13 cellular contexts compared by ENCODE assay signal in the genomic region with DNA sequence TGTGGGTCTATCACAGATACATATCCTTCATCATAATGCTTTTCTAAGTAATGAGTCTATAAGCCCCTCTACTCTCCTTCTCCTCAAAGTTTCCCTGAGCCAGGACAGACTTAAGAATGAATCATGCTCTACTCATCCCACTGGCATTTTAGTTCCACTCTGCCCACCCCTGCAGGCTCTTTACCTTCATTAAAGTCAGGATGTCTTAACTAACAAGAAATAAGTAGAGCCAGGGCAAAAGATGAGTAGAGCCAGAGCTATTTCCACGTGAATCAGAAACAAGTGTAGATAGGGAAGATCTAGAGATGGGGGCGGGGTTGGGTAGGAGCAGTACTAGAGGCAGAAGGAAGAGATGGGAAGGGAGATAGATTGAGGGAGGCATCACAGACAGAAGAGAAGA.
A peak's percentile ranks its signal among the peaks of the same experiment; 100 is the strongest.
DNase-seq lines count a peak whose midpoint lies in the region; ATAC-seq and TF ChIP-seq lines count a peak whose summit lies in the region.
"Had no signal": no experiment of that assay in that cellular context is flagged by ENCODE, and none has a peak within 500 bp of the region (broad histone marks: within the 10 kb centered on the region; RNA-seq: fewer than 3 reads in every experiment).

No MANE protein-coding gene starts in this region.

- H3K4me1 ChIP-seq in foreskin keratinocyte (peaks cover 29% of the 10 kb centered on the region), endodermal cell (ENCODE audit: control insufficient read depth, insufficient read depth, low read length) (no peaks in the 10 kb centered on the region), GM23338 (ENCODE audit: insufficient read depth) (peaks cover 32% of the 10 kb centered on the region)
- H3K4me1 ChIP-seq: esophagus muscularis mucosa had no signal

- H3K9me2 ChIP-seq in GM23338 (ENCODE audit: insufficient read depth) = peaks cover 27% of the 10 kb centered on the region

- H3K4me1 Mint-ChIP-seq in endodermal cell = peaks cover 15% of the 10 kb centered on the region
- peaks cover 2% of the 10 kb centered on the region for H3K4me1 Mint-ChIP-seq in activated T-cell treated with anti-CD3 and anti-CD28 coated beads, Interleukin-2, amount 50 U/mL, for 4 hours (ENCODE audit: low read depth)
- H3K4me1 Mint-ChIP-seq in GM23338 = peaks cover 26% of the 10 kb centered on the region

- WGBS in endodermal cell (ENCODE audit: insufficient coverage in 1 of 2, insufficient read length in 1 of 2), 2 experiments = 86 to 88% methylated on average over 1 to 2 of the region's 2 CpGs

- no peak overlapping the region for H3K4me2 ChIP-seq in GM23338

- H3K36me3 Mint-ChIP-seq in endodermal cell (ENCODE audit: low read depth) (no peaks in the 10 kb centered on the region), GM23338 (ENCODE audit: low read depth) (peaks cover 9% of the 10 kb centered on the region)
- no peaks in the 10 kb centered on the region for H3K36me3 Mint-ChIP-seq in activated T-cell treated with anti-CD3 and anti-CD28 coated beads, Interleukin-2, amount 50 U/mL, for 4 hours (ENCODE audit: insufficient read depth)

- H3K27me3 ChIP-seq in foreskin keratinocyte (no peaks in the 10 kb centered on the region), endodermal cell (ENCODE audit: control insufficient read depth, insufficient read depth, low read length, poor library complexity, severe bottlenecking) (no peaks in the 10 kb centered on the region), GM23338 (ENCODE audit: insufficient read depth) (no peaks in the 10 kb centered on the region)
- H3K27me3 ChIP-seq: esophagus muscularis mucosa had no signal

- H3K9me3 Mint-ChIP-seq in endodermal cell = peaks cover 2% of the 10 kb centered on the region
- H3K9me3 Mint-ChIP-seq in activated T-cell treated with anti-CD3 and anti-CD28 coated beads, Interleukin-2, amount 50 U/mL, for 4 hours = no peaks in the 10 kb centered on the region
- H3K9me3 Mint-ChIP-seq in GM23338 = peaks cover 8% of the 10 kb centered on the region; the same call in 2 of the 3 replicates
- H3K9me3 Mint-ChIP-seq: activated T-helper 2 cell treated with anti-CD3 and anti-CD28 coated beads, Interferon-gamma antibody, Interleukin-2, Interleukin-4, amounts not matched to agents 10 μg/mL and 5 μg/mL and 100 μg/mL, durations not matched to agents 14 hours and 24 hours and 36 hours; CD4-positive, alpha-beta T cell had no signal

- H3K4me3 ChIP-seq in endodermal cell (ENCODE audit: low read length) (no peak overlapping the region), GM23338 (no peak overlapping the region)
- H3K4me3 ChIP-seq: esophagus muscularis mucosa had no signal

- DNase-seq in HPDE6-E6E7 (ENCODE audit: extremely low spot score) = peak; percentile 16
- peak; percentile 55 for DNase-seq in T1000 (lab: John Stamatoyannopoulos, UW)
- DNase-seq in foreskin keratinocyte = peak; percentile 83 to 94
- no peak for DNase-seq in endodermal cell
- DNase-seq in DMS114 treated with DMSO at 0.1 percent for 48 hours (lab: John Stamatoyannopoulos, UW; ENCODE audit: unreplicated experiment) = no peak
- no peak for DNase-seq in activated T-cell treated with anti-CD3 and anti-CD28 coated beads, Interleukin-2, amount 50 U/mL, for 4 hours
- no peak for DNase-seq in GM23338 (ENCODE audit: low spot score)
- DNase-seq: activated CD8-positive, alpha-beta T cell treated with anti-CD3 and anti-CD28 coated beads, Interleukin-2, amount 10 ng/mL, durations not matched to agents 7 days and 5 days; CD4-positive, alpha-beta T cell; left ventricle myocardium superior; NCI-H82 had no signal

- no peak overlapping the region for H3K4me3 Mint-ChIP-seq in endodermal cell
- H3K4me3 Mint-ChIP-seq in activated T-cell treated with anti-CD3 and anti-CD28 coated beads, Interleukin-2, amount 50 U/mL, for 4 hours = no peak overlapping the region
- H3K4me3 Mint-ChIP-seq in GM23338 = no peak overlapping the region
- H3K4me3 Mint-ChIP-seq: activated CD8-positive, alpha-beta T cell treated with anti-CD3 and anti-CD28 coated beads, Interleukin-2, amount 10 ng/mL, durations not matched to agents 7 days and 5 days; CD4-positive, alpha-beta T cell had no signal

- no peak overlapping the region for H2AFZ ChIP-seq in GM23338

- H3K27ac Mint-ChIP-seq in endodermal cell (no peak overlapping the region), GM23338 (no peak overlapping the region)
- H3K27ac Mint-ChIP-seq: activated CD8-positive, alpha-beta T cell treated with anti-CD3 and anti-CD28 coated beads, Interleukin-2, amount 10 ng/mL, durations not matched to agents 7 days and 5 days; activated T-helper 2 cell treated with anti-CD3 and anti-CD28 coated beads, Interferon-gamma antibody, Interleukin-2, Interleukin-4, amounts not matched to agents 10 μg/mL and 5 μg/mL and 100 μg/mL, durations not matched to agents 14 hours and 24 hours and 36 hours; CD4-positive, alpha-beta T cell had no signal

- H3K36me3 ChIP-seq in endodermal cell (ENCODE audit: control insufficient read depth, insufficient read depth, low read length) (no peaks in the 10 kb centered on the region), GM23338 (ENCODE audit: insufficient read depth) (no peaks in the 10 kb centered on the region)
- H3K36me3 ChIP-seq: esophagus muscularis mucosa had no signal

- no peaks in the 10 kb centered on the region for H3K79me2 ChIP-seq in GM23338 (replicated peaks; ENCODE audit: insufficient read depth)

- TF ChIP-seq CTCF in foreskin keratinocyte (conservative IDR thresholded peaks at IDR 0.05) (no peak), endodermal cell (conservative IDR thresholded peaks at IDR 0.05) (no peak), GM23338 (conservative IDR thresholded peaks at IDR 0.05; ENCODE audit: low read depth in 2 of 2) (no peak)

- peak; percentile 92 for ATAC-seq in foreskin keratinocyte
- ATAC-seq in activated T-cell treated with anti-CD3 and anti-CD28 coated beads, Interleukin-2, amount 50 U/mL, for 4 hours = no peak
- no peak for ATAC-seq in GM23338
- ATAC-seq: activated CD8-positive, alpha-beta T cell treated with anti-CD3 and anti-CD28 coated beads, Interleukin-2, amount 10 ng/mL, durations not matched to agents 7 days and 5 days; left ventricle myocardium superior had no signal

- H3K9ac ChIP-seq in endodermal cell (ENCODE audit: extremely low read depth, low read length, poor library complexity, severe bottlenecking) = no peak overlapping the region

- H3K27me3 Mint-ChIP-seq in endodermal cell (ENCODE audit: insufficient read depth) = peaks cover 24% of the 10 kb centered on the region
- no peaks in the 10 kb centered on the region for H3K27me3 Mint-ChIP-seq in activated T-cell treated with anti-CD3 and anti-CD28 coated beads, Interleukin-2, amount 50 U/mL, for 4 hours (ENCODE audit: low read depth)
- H3K27me3 Mint-ChIP-seq in GM23338 (ENCODE audit: insufficient read depth, low read depth, poor library complexity) = peaks cover 3% of the 10 kb centered on the region
- H3K27me3 Mint-ChIP-seq: CD4-positive, alpha-beta T cell had no signal

- H3K27ac ChIP-seq in foreskin keratinocyte = peak overlapping the region; percentile 0
- no peak overlapping the region for H3K27ac ChIP-seq in endodermal cell (ENCODE audit: low read depth, low read length)
- H3K27ac ChIP-seq in GM23338 (ENCODE audit: low read depth) = no peak overlapping the region
- H3K27ac ChIP-seq: esophagus muscularis mucosa had no signal

- peaks cover 10% of the 10 kb centered on the region for H3K9me3 ChIP-seq in endodermal cell (ENCODE audit: control insufficient read depth, low read length)
- H3K9me3 ChIP-seq: esophagus muscularis mucosa had no signal

- H4K20me1 ChIP-seq in GM23338 (replicated peaks; ENCODE audit: insufficient read depth) = no peaks in the 10 kb centered on the region

- peaks cover 5% of the 10 kb centered on the region; the same call in 1 of the 2 replicates for H3F3A ChIP-seq in GM23338 (replicated peaks; ENCODE audit: low read depth)

TF ChIP-seq in GM23338, 12 proteins besides CTCF, POLR2A, EP300 and RAD21 (continues in another document):
- TF ChIP-seq STAT1 (IDR thresholded peaks at IDR 0.05; ENCODE audit: unreplicated experiment) (no peak), JUNB (IDR thresholded peaks at IDR 0.05; ENCODE audit: unreplicated experiment) (no peak), EZH2phosphoT487 (IDR thresholded peaks at IDR 0.05; ENCODE audit: unreplicated experiment) (no peak), ZNF114 (CRISPR knock-in tag; IDR thresholded peaks at IDR 0.05) (no peak), CREB1 (CRISPR knock-in tag; IDR thresholded peaks at IDR 0.05; ENCODE audit: low read depth) (no peak)
- TF ChIP-seq, protein P1, sequence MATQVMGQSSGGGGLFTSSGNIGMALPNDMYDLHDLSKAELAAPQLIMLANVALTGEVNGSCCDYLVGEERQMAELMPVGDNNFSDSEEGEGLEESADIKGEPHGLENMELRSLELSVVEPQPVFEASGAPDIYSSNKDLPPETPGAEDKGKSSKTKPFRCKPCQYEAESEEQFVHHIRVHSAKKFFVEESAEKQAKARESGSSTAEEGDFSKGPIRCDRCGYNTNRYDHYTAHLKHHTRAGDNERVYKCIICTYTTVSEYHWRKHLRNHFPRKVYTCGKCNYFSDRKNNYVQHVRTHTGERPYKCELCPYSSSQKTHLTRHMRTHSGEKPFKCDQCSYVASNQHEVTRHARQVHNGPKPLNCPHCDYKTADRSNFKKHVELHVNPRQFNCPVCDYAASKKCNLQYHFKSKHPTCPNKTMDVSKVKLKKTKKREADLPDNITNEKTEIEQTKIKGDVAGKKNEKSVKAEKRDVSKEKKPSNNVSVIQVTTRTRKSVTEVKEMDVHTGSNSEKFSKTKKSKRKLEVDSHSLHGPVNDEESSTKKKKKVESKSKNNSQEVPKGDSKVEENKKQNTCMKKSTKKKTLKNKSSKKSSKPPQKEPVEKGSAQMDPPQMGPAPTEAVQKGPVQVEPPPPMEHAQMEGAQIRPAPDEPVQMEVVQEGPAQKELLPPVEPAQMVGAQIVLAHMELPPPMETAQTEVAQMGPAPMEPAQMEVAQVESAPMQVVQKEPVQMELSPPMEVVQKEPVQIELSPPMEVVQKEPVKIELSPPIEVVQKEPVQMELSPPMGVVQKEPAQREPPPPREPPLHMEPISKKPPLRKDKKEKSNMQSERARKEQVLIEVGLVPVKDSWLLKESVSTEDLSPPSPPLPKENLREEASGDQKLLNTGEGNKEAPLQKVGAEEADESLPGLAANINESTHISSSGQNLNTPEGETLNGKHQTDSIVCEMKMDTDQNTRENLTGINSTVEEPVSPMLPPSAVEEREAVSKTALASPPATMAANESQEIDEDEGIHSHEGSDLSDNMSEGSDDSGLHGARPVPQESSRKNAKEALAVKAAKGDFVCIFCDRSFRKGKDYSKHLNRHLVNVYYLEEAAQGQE (IDR thresholded peaks at IDR 0.05; ENCODE audit: unreplicated experiment) = no peak

Comparison
In these comparisons a context has a peak if more than half of its experiments do, and no peak if none do; other contexts are left out.
1. DNase-seq: peak in HPDE6-E6E7 (single experiment), T1000 (single experiment) and foreskin keratinocyte (2 of 2); none in endodermal cell (single experiment), DMS114 treated with DMSO at 0.1 percent for 48 hours (single experiment), activated T-cell treated with anti-CD3 and anti-CD28 coated beads, Interleukin-2, amount 50 U/mL, for 4 hours (single experiment) and GM23338 (single experiment).